Comparison of ENCODE assay signal across 1 cellular context in genomic region chr1:70675737-70676156, GRCh38.
A peak's percentile ranks its signal among the peaks of the same experiment; 100 is the strongest.
TF ChIP-seq lines count a peak whose summit lies in the region.

No MANE protein-coding gene starts in this region.

TF ChIP-seq in K562, 482 proteins besides CTCF, POLR2A, EP300 and RAD21 (continued from another document and continues in another):
- no peak for TF ChIP-seq RBM14 (IDR thresholded peaks at IDR 0.05; ENCODE audit: borderline replicate concordance, insufficient read depth, low read depth, low read length)
- no peak for TF ChIP-seq RFX7 (CRISPR knock-in tag; IDR thresholded peaks at IDR 0.05)
- TF ChIP-seq ZNF253 (CRISPR knock-in tag; conservative IDR thresholded peaks at IDR 0.05) = no peak
- TF ChIP-seq ARID1B (IDR thresholded peaks at IDR 0.05) = peak; percentile 99
- no peak for TF ChIP-seq ZBTB8A (IDR thresholded peaks at IDR 0.05; ENCODE audit: partially characterized antibody)
- TF ChIP-seq BCOR (IDR thresholded peaks at IDR 0.05) = peak; percentile 48
- no peak for TF ChIP-seq ZNF583 (CRISPR knock-in tag; IDR thresholded peaks at IDR 0.05)
- no peak for TF ChIP-seq KLF10 (CRISPR knock-in tag; IDR thresholded peaks at IDR 0.05)
- TF ChIP-seq HMGN3 (IDR thresholded peaks at IDR 0.05; ENCODE audit: borderline replicate concordance, extremely low read depth, insufficient read length, low read depth, low read length) = peak; percentile 30
- TF ChIP-seq ZBTB33 (CRISPR knock-in tag; IDR thresholded peaks at IDR 0.05) = no peak
- TF ChIP-seq ZC3H4 (CRISPR knock-in tag; IDR thresholded peaks at IDR 0.05; ENCODE audit: borderline replicate concordance) = no peak
- TF ChIP-seq ILK (tag; IDR thresholded peaks at IDR 0.05; ENCODE audit: borderline replicate concordance, low read depth) = no peak
- no peak for TF ChIP-seq TAF7 (tag; IDR thresholded peaks at IDR 0.05)
- no peak for TF ChIP-seq ZNF778 (CRISPR knock-in tag; IDR thresholded peaks at IDR 0.05)
- no peak for TF ChIP-seq POLR2AphosphoS2 (IDR thresholded peaks at IDR 0.05; ENCODE audit: low read length)
- no peak for TF ChIP-seq SREBF1 (IDR thresholded peaks at IDR 0.05; ENCODE audit: borderline replicate concordance, low read depth, low read length)
- TF ChIP-seq CREBBP (IDR thresholded peaks at IDR 0.05; ENCODE audit: low read depth, low read length) = no peak
- TF ChIP-seq ZFP1 (CRISPR knock-in tag; IDR thresholded peaks at IDR 0.05) = no peak
- TF ChIP-seq NCOA1 (IDR thresholded peaks at IDR 0.05; ENCODE audit: low read depth) = peak; percentile 88
- peak; percentile 86 for TF ChIP-seq MBD2 (IDR thresholded peaks at IDR 0.05; ENCODE audit: borderline replicate concordance, low read depth)
- TF ChIP-seq FUS (optimal IDR thresholded peaks at IDR 0.05; ENCODE audit: low read depth, low read length) = no peak
- peak; percentile 66; the same call in 1 of the 2 replicates for TF ChIP-seq ZNF644 (tag; IDR thresholded peaks at IDR 0.05; ENCODE audit: low read depth)
- TF ChIP-seq U2AF2 (optimal IDR thresholded peaks at IDR 0.05; ENCODE audit: low read depth, low read length) = no peak
- no peak for TF ChIP-seq PHF20 (IDR thresholded peaks at IDR 0.05; ENCODE audit: partially characterized antibody)
- TF ChIP-seq MTF1 (CRISPR knock-in tag; IDR thresholded peaks at IDR 0.05; ENCODE audit: borderline replicate concordance) = no peak
- TF ChIP-seq, protein P1, sequence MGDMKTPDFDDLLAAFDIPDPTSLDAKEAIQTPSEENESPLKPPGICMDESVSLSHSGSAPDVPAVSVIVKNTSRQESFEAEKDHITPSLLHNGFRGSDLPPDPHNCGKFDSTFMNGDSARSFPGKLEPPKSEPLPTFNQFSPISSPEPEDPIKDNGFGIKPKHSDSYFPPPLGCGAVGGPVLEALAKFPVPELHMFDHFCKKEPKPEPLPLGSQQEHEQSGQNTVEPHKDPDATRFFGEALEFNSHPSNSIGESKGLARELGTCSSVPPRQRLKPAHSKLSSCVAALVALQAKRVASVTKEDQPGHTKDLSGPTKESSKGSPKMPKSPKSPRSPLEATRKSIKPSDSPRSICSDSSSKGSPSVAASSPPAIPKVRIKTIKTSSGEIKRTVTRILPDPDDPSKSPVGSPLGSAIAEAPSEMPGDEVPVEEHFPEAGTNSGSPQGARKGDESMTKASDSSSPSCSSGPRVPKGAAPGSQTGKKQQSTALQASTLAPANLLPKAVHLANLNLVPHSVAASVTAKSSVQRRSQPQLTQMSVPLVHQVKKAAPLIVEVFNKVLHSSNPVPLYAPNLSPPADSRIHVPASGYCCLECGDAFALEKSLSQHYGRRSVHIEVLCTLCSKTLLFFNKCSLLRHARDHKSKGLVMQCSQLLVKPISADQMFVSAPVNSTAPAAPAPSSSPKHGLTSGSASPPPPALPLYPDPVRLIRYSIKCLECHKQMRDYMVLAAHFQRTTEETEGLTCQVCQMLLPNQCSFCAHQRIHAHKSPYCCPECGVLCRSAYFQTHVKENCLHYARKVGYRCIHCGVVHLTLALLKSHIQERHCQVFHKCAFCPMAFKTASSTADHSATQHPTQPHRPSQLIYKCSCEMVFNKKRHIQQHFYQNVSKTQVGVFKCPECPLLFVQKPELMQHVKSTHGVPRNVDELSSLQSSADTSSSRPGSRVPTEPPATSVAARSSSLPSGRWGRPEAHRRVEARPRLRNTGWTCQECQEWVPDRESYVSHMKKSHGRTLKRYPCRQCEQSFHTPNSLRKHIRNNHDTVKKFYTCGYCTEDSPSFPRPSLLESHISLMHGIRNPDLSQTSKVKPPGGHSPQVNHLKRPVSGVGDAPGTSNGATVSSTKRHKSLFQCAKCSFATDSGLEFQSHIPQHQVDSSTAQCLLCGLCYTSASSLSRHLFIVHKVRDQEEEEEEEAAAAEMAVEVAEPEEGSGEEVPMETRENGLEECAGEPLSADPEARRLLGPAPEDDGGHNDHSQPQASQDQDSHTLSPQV (IDR thresholded peaks at IDR 0.05) = no peak
- TF ChIP-seq, protein P2, sequence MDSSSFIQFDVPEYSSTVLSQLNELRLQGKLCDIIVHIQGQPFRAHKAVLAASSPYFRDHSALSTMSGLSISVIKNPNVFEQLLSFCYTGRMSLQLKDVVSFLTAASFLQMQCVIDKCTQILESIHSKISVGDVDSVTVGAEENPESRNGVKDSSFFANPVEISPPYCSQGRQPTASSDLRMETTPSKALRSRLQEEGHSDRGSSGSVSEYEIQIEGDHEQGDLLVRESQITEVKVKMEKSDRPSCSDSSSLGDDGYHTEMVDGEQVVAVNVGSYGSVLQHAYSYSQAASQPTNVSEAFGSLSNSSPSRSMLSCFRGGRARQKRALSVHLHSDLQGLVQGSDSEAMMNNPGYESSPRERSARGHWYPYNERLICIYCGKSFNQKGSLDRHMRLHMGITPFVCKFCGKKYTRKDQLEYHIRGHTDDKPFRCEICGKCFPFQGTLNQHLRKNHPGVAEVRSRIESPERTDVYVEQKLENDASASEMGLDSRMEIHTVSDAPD (CRISPR knock-in tag; IDR thresholded peaks at IDR 0.05) = no peak
- TF ChIP-seq ZNF639 (CRISPR knock-in tag; conservative IDR thresholded peaks at IDR 0.05 in 1 of 2, IDR thresholded peaks at IDR 0.05 in 1 of 2) = peak in 1 of 2 experiments; percentile 55; a peak in 1 of 4 replicates
- peak; percentile 91 for TF ChIP-seq SOX6 (IDR thresholded peaks at IDR 0.05)
- no peak for TF ChIP-seq SNIP1 (IDR thresholded peaks at IDR 0.05; ENCODE audit: low read depth)
- 0 out of 2 replicates have a peak, but pooled peaks have one; percentile 66 for TF ChIP-seq CBX5 (IDR thresholded peaks at IDR 0.05; ENCODE audit: borderline replicate concordance, low read depth)
- no peak for TF ChIP-seq PRMT5 (CRISPR knock-in tag; IDR thresholded peaks at IDR 0.05)
- no peak for TF ChIP-seq ZNF551 (CRISPR knock-in tag; IDR thresholded peaks at IDR 0.05)
- no peak for TF ChIP-seq KLF1 (tag; IDR thresholded peaks at IDR 0.05)
- TF ChIP-seq CLOCK (CRISPR knock-in tag; IDR thresholded peaks at IDR 0.05; ENCODE audit: borderline replicate concordance) = no peak
- no peak for TF ChIP-seq ZNF75A (CRISPR knock-in tag; IDR thresholded peaks at IDR 0.05)
- TF ChIP-seq NKRF (IDR thresholded peaks at IDR 0.05; ENCODE audit: borderline replicate concordance) = no peak
- no peak for TF ChIP-seq KDM5B (IDR thresholded peaks at IDR 0.05; ENCODE audit: insufficient replicate concordance, low read depth, low read length)
- TF ChIP-seq YY1 (IDR thresholded peaks at IDR 0.05; ENCODE audit: borderline replicate concordance in 1 of 3, control insufficient read depth in 1 of 3, extremely low read depth in 1 of 3, insufficient read depth in 3 of 3, insufficient read length in 1 of 3, insufficient replicate concordance in 2 of 3, low read depth in 1 of 3, low read length in 2 of 3) = no peak
- TF ChIP-seq NR2F6 (CRISPR knock-in tag; IDR thresholded peaks at IDR 0.05) = no peak
- TF ChIP-seq ZBTB43 (CRISPR knock-in tag; IDR thresholded peaks at IDR 0.05) = no peak
- peak; percentile 73 for TF ChIP-seq ZEB2 (IDR thresholded peaks at IDR 0.05)
- no peak for TF ChIP-seq CHD4 (IDR thresholded peaks at IDR 0.05; ENCODE audit: insufficient read depth, insufficient replicate concordance, low read depth, low read length, poor library complexity, severe bottlenecking)
- TF ChIP-seq ZNF76 (CRISPR knock-in tag; IDR thresholded peaks at IDR 0.05; ENCODE audit: borderline replicate concordance) = no peak
- TF ChIP-seq, protein P3, sequence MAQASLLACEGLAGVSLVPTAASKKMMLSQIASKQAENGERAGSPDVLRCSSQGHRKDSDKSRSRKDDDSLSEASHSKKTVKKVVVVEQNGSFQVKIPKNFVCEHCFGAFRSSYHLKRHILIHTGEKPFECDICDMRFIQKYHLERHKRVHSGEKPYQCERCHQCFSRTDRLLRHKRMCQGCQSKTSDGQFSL (CRISPR knock-in tag; IDR thresholded peaks at IDR 0.05) = no peak
- TF ChIP-seq, protein P3 (tag; IDR thresholded peaks at IDR 0.05) = no peak
- TF ChIP-seq NRF1 (conservative IDR thresholded peaks at IDR 0.05 in 1 of 2, IDR thresholded peaks at IDR 0.05 in 1 of 2) = no peak
- TF ChIP-seq JUND (IDR thresholded peaks at IDR 0.05; ENCODE audit: borderline replicate concordance, low read depth, low read length) = peak; percentile 79
- peak; percentile 55; the same call in 1 of the 3 replicates for TF ChIP-seq JUND (tag; IDR thresholded peaks at IDR 0.05; ENCODE audit: borderline replicate concordance, low read depth, low read length)
- TF ChIP-seq KHSRP (IDR thresholded peaks at IDR 0.05) = peak; percentile 78; the same call in 1 of the 2 replicates
- TF ChIP-seq, protein P4, sequence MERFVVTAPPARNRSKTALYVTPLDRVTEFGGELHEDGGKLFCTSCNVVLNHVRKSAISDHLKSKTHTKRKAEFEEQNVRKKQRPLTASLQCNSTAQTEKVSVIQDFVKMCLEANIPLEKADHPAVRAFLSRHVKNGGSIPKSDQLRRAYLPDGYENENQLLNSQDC (CRISPR knock-in tag; IDR thresholded peaks at IDR 0.05) = no peak
- TF ChIP-seq KAT7 (CRISPR knock-in tag; IDR thresholded peaks at IDR 0.05; ENCODE audit: borderline replicate concordance) = no peak
- no peak for TF ChIP-seq ZNF124 (CRISPR knock-in tag; IDR thresholded peaks at IDR 0.05)
- no peak for TF ChIP-seq STAG1 (CRISPR knock-in tag; IDR thresholded peaks at IDR 0.05; ENCODE audit: borderline replicate concordance)
